29 cellular contexts compared by ENCODE assay signal in the genomic region with DNA sequence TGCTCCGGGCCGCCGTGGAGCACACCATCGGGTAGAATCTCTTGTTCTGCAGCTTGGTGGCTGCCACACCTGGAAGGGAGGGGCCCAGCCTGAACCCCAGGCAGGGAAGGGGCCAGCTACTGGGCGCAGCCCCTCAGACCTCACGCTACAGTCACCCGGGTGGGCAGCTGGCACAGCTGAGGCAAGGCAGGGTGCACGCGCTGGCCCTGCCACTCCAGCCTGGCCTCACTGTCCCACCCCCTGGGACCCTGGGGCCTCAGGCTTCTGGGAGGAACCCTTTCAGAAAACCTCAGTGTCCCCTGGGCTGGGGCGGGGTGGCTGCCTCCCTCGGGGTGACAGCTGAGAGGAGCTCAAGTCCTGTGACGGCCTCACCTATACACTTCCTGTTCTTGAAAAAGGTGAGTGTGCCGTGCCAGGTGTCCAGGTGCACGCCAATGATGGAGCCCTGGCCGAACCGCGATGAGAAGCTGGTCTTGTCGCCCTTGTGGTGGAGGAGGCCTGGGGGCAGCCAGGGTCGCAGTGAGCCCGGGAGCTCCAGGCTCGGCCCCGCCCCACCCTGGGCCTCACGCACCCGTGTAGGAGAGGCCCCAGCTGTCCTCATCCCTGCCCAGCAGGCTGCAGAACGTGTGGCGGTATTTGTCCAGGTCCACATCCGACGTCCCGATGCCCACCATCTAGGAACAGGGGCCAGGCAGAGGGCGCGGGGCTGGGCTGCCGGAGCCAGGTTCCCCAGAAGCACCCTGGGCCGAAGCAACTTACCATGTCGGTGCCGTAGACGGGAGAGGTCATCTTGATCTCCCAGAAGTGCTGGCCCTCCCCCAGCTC. TPM values are rescaled to one million over a fixed set of nuclear protein-coding genes. Genes with fewer than 3 reads are reported as not detected.
DNase-seq lines count a peak whose midpoint lies in the region; ATAC-seq, FAIRE-seq and TF ChIP-seq lines count a peak whose summit lies in the region.
"Had no signal": no experiment of that assay in that cellular context is flagged by ENCODE, and none has a peak within 500 bp of the region (broad histone marks: within the 10 kb centered on the region; RNA-seq: fewer than 3 reads in every experiment).

No MANE protein-coding gene starts in this region.

- FAIRE-seq in K562 (lab: Jason Lieb, UNC): no peak
- FAIRE-seq: G401.6, small intestine had no signal

- CTCF ChIA-PET in K562 (lab: Yijun Ruan, JAX; ENCODE audit: low intra/inter-chr PET ratio): no interaction called here

- H3K9me3 ChIP-seq in BLaER1: no peaks in the 10 kb centered on the region
- no peaks in the 10 kb centered on the region for H3K9me3 ChIP-seq in K562 (replicated peaks; ENCODE audit: control insufficient read depth, insufficient read depth, low read depth, low read length)
- H3K9me3 ChIP-seq: gastrocnemius medialis, lower lobe of right lung, mucosa of descending colon, testis had no signal

- H3K36me3 Mint-ChIP-seq in neural crest cell (ENCODE audit: low read depth): peaks cover 2% of the 10 kb centered on the region
- H3K36me3 Mint-ChIP-seq: activated naive CD8-positive, alpha-beta T cell; WTC11 had no signal

- ATAC-seq in K562: no peak
- ATAC-seq in HG03457 (IDR thresholded peaks at IDR 0.05; ENCODE audit: unreplicated experiment): no peak
- ATAC-seq: activated T-helper 17 cell treated with anti-CD3 and anti-CD28 coated beads, Interleukin-2, amount 50 U/mL, for 72 hours; gastrocnemius medialis; lower lobe of right lung; mucosa of descending colon; WTC11 had no signal

- BruUV-seq in K562 (replicated peaks; lab: Mats Ljungman, UMichigan): no TSS peak

- H3K4me1 ChIP-seq in BLaER1 (peaks cover 49% of the 10 kb centered on the region), K562 (replicated peaks in 1 of 2; ENCODE audit: control insufficient read depth in 2 of 2, insufficient read depth in 2 of 2, low read length in 2 of 2) (peaks cover 9 to 91% of the 10 kb centered on the region in 2 experiments; a peak in 4 of 5 replicates)

- in situ Hi-C loops in K562 (cut with MboI) (no loop called here), GM13977 (cut with MboI; ENCODE audit: low pct_unique_long_range_greater_than_20kb, low sequenced_read_pairs, unreplicated experiment) (no loop called here)

- no peak overlapping the region for H3K27ac Mint-ChIP-seq in neural crest cell (ENCODE audit: unreplicated experiment)
- H3K27ac Mint-ChIP-seq: activated naive CD8-positive, alpha-beta T cell; activated T-helper 17 cell treated with anti-CD3 and anti-CD28 coated beads, Interleukin-2, amount 50 U/mL, for 72 hours; endodermal cell; WTC11 had no signal

- intact Hi-C loops in K562 (cut with micrococcal nuclease): no loop called here

- H3K4me2 ChIP-seq in BLaER1 (no peak overlapping the region), K562 (ENCODE audit: insufficient read depth, low read length) (no peak overlapping the region)

- no peak for TF ChIP-seq RAD21 in K562 (CRISPR knock-in tag; conservative IDR thresholded peaks at IDR 0.05 in 1 of 2, IDR thresholded peaks at IDR 0.05 in 1 of 2)

- DNase-seq in K562 (ENCODE audit: extremely low read depth in 1 of 4, low spot score in 3 of 4): no peak
- no peak for DNase-seq in neural crest cell (ENCODE audit: low read depth, low spot score)
- DNase-seq in NK-92 (lab: John Stamatoyannopoulos, UW; ENCODE audit: unreplicated experiment): no peak
- no peak for DNase-seq in GM13977 (ENCODE audit: low spot score)
- DNase-seq: activated CD4-positive, alpha-beta T cell treated with anti-CD3 and anti-CD28 coated beads, Interleukin-2, amount 50 U/mL, for 4 hours; CD8-positive, alpha-beta memory T cell; DMS153; endodermal cell; gastrocnemius medialis; GM23248; islet precursor cell; lower lobe of right lung; NCI-H1048; NCI-H1694 treated with DMSO at 0.1 percent for 48 hours; NCI-H526 treated with DMSO at 0.1 percent for 48 hours; RPMI8226; small intestine; stimulated activated naive CD4-positive, alpha-beta T cell treated with Interleukin-2 at 50 U/mL for 16 hours; testis had no signal

- 75% methylated on average over 21 of the region's 36 CpGs for WGBS in K562 (ENCODE audit: insufficient coverage, low coverage, missing lambda C conversion rate)

- H3K9me3 Mint-ChIP-seq in neural crest cell: no peaks in the 10 kb centered on the region
- H3K9me3 Mint-ChIP-seq: activated T-helper 17 cell treated with anti-CD3 and anti-CD28 coated beads, Interleukin-2, amount 50 U/mL, for 72 hours; CD8-positive, alpha-beta memory T cell; endodermal cell; WTC11 had no signal

- 0 out of 2 replicates have a peak overlapping the region, but pooled peaks have one; percentile 15 for H3K9ac ChIP-seq in BLaER1
- H3K9ac ChIP-seq in K562 (ENCODE audit: insufficient read depth in 1 of 2, low read depth in 2 of 2, low read length in 2 of 2): peak overlapping the region in 1 of 2 experiments; percentile 81; a peak in 2 of 4 replicates
- H3K9ac ChIP-seq: GM23248 had no signal

- H3K27me3 ChIP-seq in BLaER1 (no peaks in the 10 kb centered on the region), K562 (ENCODE audit: control insufficient read depth in 2 of 2, insufficient read depth in 2 of 2, low read length in 2 of 2) (no peaks in the 10 kb centered on the region)
- H3K27me3 ChIP-seq: cardiac muscle cell, gastrocnemius medialis, testis had no signal

- H4K20me1 ChIP-seq in BLaER1 (peaks cover 88% of the 10 kb centered on the region), K562 (replicated peaks; ENCODE audit: control insufficient read depth, insufficient read depth, low read length) (peaks cover 3% of the 10 kb centered on the region; the same call in 1 of the 2 replicates)

- peaks cover 33% of the 10 kb centered on the region for H3K79me2 ChIP-seq in K562 (ENCODE audit: control insufficient read depth, insufficient read depth, low read length)

- peak; percentile 57 for TF ChIP-seq POLR2A in K562 (conservative IDR thresholded peaks at IDR 0.05)

- no peak for TF ChIP-seq CTCF in 22Rv1 (IDR thresholded peaks at IDR 0.05)
- TF ChIP-seq CTCF in K562 (IDR thresholded peaks at IDR 0.05 in 2 of 3, conservative IDR thresholded peaks at IDR 0.05 in 1 of 3; ENCODE audit: insufficient read depth in 2 of 3, low read depth in 1 of 3, low read length in 3 of 3): no peak
- TF ChIP-seq CTCF in neural crest cell (conservative IDR thresholded peaks at IDR 0.05): no peak
- TF ChIP-seq CTCF in GM13977 (IDR thresholded peaks at IDR 0.05; ENCODE audit: extremely low read depth, insufficient read depth, missing control alignments): no peak

- H3K36me3 ChIP-seq in BLaER1: peaks cover 66% of the 10 kb centered on the region
- H3K36me3 ChIP-seq in K562 (ENCODE audit: control insufficient read depth, insufficient read depth, low read length): peaks cover 52% of the 10 kb centered on the region; the same call in 2 of the 3 replicates
- H3K36me3 ChIP-seq: cardiac muscle cell had no signal

- TF ChIP-seq EP300 in K562 (IDR thresholded peaks at IDR 0.05; ENCODE audit: low read length): no peak

- peak overlapping the region; percentile 67 for H3K4me3 Mint-ChIP-seq in neural crest cell
- H3K4me3 Mint-ChIP-seq: activated naive CD8-positive, alpha-beta T cell; activated T-helper 17 cell treated with anti-CD3 and anti-CD28 coated beads, Interleukin-2, amount 50 U/mL, for 72 hours; endodermal cell; WTC11 had no signal

- H3K27ac ChIP-seq in 22Rv1: peak overlapping the region; percentile 93
- no peak overlapping the region for H3K27ac ChIP-seq in BLaER1
- no peak overlapping the region for H3K27ac ChIP-seq in K562 (ENCODE audit: extremely low read depth, low read depth, low read length)
- H3K27ac ChIP-seq: cardiac muscle cell, GM23248, HL-60, lower lobe of right lung, testis had no signal

- no peak overlapping the region for H2AFZ ChIP-seq in K562 (ENCODE audit: low read depth, low read length)
- H2AFZ ChIP-seq: GM23248 had no signal

- peaks cover 2% of the 10 kb centered on the region for H3K27me3 Mint-ChIP-seq in neural crest cell (ENCODE audit: low read depth)
- H3K27me3 Mint-ChIP-seq: activated naive CD8-positive, alpha-beta T cell; activated T-helper 17 cell treated with anti-CD3 and anti-CD28 coated beads, Interleukin-2, amount 50 U/mL, for 72 hours had no signal

- POLR2A ChIA-PET in K562 (lab: Yijun Ruan, JAX): interaction anchor here (0.5 to 1.4 kb wide), 8 partner anchors 15 to 1344 kb away, joined by 3 to 8 read pairs (median 3); partner anchors contain the start of genes ECI1, MSRB1 and RPS2

- peaks cover 2% of the 10 kb centered on the region for H3K9me1 ChIP-seq in K562 (ENCODE audit: control insufficient read depth, insufficient read depth, low read length)

- peaks cover 11% of the 10 kb centered on the region for H3K4me1 Mint-ChIP-seq in neural crest cell
- H3K4me1 Mint-ChIP-seq: activated T-helper 17 cell treated with anti-CD3 and anti-CD28 coated beads, Interleukin-2, amount 50 U/mL, for 72 hours had no signal

- no peak overlapping the region for H3K4me3 ChIP-seq in BLaER1
- no peak overlapping the region for H3K4me3 ChIP-seq in K562
- H3K4me3 ChIP-seq: cardiac muscle cell, gastrocnemius medialis, GM23248, lower lobe of right lung, mucosa of descending colon, testis had no signal

RNA-seq across cellular contexts. Expression of gene MRPS34, which starts 4.7 kb away (rescaled TPM):
- total RNA-seq in K562 (2011; cell fraction: chromatin; rRNA removed; ENCODE audit: low replicate concordance): 21.2 and 69.4 TPM in 2 replicates
- total RNA-seq in K562 (2011; cell fraction: nucleolus; rRNA removed): 82.5 and 101 TPM in 2 replicates
- total RNA-seq in K562 (2011; cell fraction: nucleoplasm; rRNA removed): 42.6 and 57.2 TPM in 2 replicates
- total RNA-seq in K562 (2014; rRNA removed) (334 and 370 TPM in 2 replicates), K562 (2014; rRNA removed; fragmentation: Illumina TruSeq; extraction: Trizol) (70.9 and 92.7 TPM in 2 replicates), K562 (2015; rRNA removed; fragmentation: Illumina TruSeq; extraction: Trizol) (188 and 213 TPM in 2 replicates), K562 (2021) (230 and 244 TPM in 2 replicates), neural crest cell (135 and 141 TPM in 2 replicates)
- polyA plus RNA-seq in K562 (2011; rRNA removed) (92.8 and 97.8 TPM in 2 replicates), K562 (2014; fragmentation: Illumina TruSeq; extraction: Trizol) (70.4 and 139 TPM in 2 replicates), K562 (2014; fragmentation: Nextera tagmentation; extraction: Ambion mirVana) (10 to 100 TPM in 1 of 2 experiments, 1 to 10 TPM in 1; 5.2 to 10.9 TPM), K562 (2014; rRNA removed) (252 and 261 TPM in 2 replicates)
- 104 and 232 TPM in 2 replicates for polyA plus RNA-seq in K562 (2011; cell fraction: cytosol; rRNA removed)
- polyA plus RNA-seq in K562 (2011; cell fraction: nucleus; rRNA removed): 111 and 142 TPM in 2 replicates
- 116 and 130 TPM in 2 replicates for polyA plus RNA-seq in K562 (2012)
- 34.1 and 34.5 TPM in 2 replicates for polyA minus RNA-seq in K562 (2011; rRNA and poly(A)+ RNA removed)
- polyA minus RNA-seq in K562 (2011; cell fraction: cytosol; rRNA and poly(A)+ RNA removed): 54.0 and 82.0 TPM in 2 replicates
- polyA minus RNA-seq in K562 (2011; cell fraction: nucleus; rRNA and poly(A)+ RNA removed): 29.9 and 37.0 TPM in 2 replicates

RNA-seq across cellular contexts. Expression of gene SPSB3, which starts 4.8 kb away (rescaled TPM):
- 26.2 and 74.9 TPM in 2 replicates for total RNA-seq in K562 (2011; cell fraction: chromatin; rRNA removed; ENCODE audit: low replicate concordance)
- 64.9 and 70.4 TPM in 2 replicates for total RNA-seq in K562 (2011; cell fraction: nucleolus; rRNA removed)
- 32.1 and 39.0 TPM in 2 replicates for total RNA-seq in K562 (2011; cell fraction: nucleoplasm; rRNA removed)
- total RNA-seq in K562 (2014; rRNA removed) (22.9 and 25.2 TPM in 2 replicates), K562 (2014; rRNA removed; fragmentation: Illumina TruSeq; extraction: Trizol) (2.1 and 2.2 TPM in 2 replicates), K562 (2015; rRNA removed; fragmentation: Illumina TruSeq; extraction: Trizol) (7.1 and 9.5 TPM in 2 replicates), K562 (2021) (20.9 and 22.1 TPM in 2 replicates), neural crest cell (23.1 and 23.8 TPM in 2 replicates)
- polyA plus RNA-seq in K562 (2011; rRNA removed) (11.9 and 20.4 TPM in 2 replicates), K562 (2014; fragmentation: Illumina TruSeq; extraction: Trizol) (3.9 and 10.0 TPM in 2 replicates), K562 (2014; fragmentation: Nextera tagmentation; extraction: Ambion mirVana) (1 to 10 TPM in 1 of 2 experiments, under 1 TPM in 1; 0.39 to 1.3 TPM), K562 (2014; rRNA removed) (29.4 and 37.4 TPM in 2 replicates)
- 22.4 and 38.9 TPM in 2 replicates for polyA plus RNA-seq in K562 (2011; cell fraction: cytosol; rRNA removed)
- 113 and 172 TPM in 2 replicates for polyA plus RNA-seq in K562 (2011; cell fraction: nucleus; rRNA removed)
- 15.5 and 42.6 TPM in 2 replicates for polyA plus RNA-seq in K562 (2012)
- polyA minus RNA-seq in K562 (2011; rRNA and poly(A)+ RNA removed): 3.1 and 4.7 TPM in 2 replicates
- 5.5 and 9.3 TPM in 2 replicates for polyA minus RNA-seq in K562 (2011; cell fraction: cytosol; rRNA and poly(A)+ RNA removed)
- polyA minus RNA-seq in K562 (2011; cell fraction: nucleus; rRNA and poly(A)+ RNA removed): 16.6 and 19.7 TPM in 2 replicates

RNA-seq across cellular contexts. Expression of gene EME2, which starts 5.0 kb away (rescaled TPM):
- 24.0 and 77.3 TPM in 2 replicates for total RNA-seq in K562 (2011; cell fraction: chromatin; rRNA removed; ENCODE audit: low replicate concordance)
- 56.5 and 58.8 TPM in 2 replicates for total RNA-seq in K562 (2011; cell fraction: nucleolus; rRNA removed)
- 26.8 and 26.9 TPM in 2 replicates for total RNA-seq in K562 (2011; cell fraction: nucleoplasm; rRNA removed)
- total RNA-seq in K562 (2014; rRNA removed) (10.6 and 14.7 TPM in 2 replicates), K562 (2014; rRNA removed; fragmentation: Illumina TruSeq; extraction: Trizol) (1.1 and 1.6 TPM in 2 replicates), K562 (2015; rRNA removed; fragmentation: Illumina TruSeq; extraction: Trizol) (5.4 and 6.9 TPM in 2 replicates), K562 (2021) (19.9 and 20.5 TPM in 2 replicates), neural crest cell (36.5 and 37.0 TPM in 2 replicates)
- polyA plus RNA-seq in K562 (2011; rRNA removed) (3.3 and 6.2 TPM in 2 replicates), K562 (2014; fragmentation: Illumina TruSeq; extraction: Trizol) (3.5 and 5.3 TPM in 2 replicates), K562 (2014; fragmentation: Nextera tagmentation; extraction: Ambion mirVana) (under 1 TPM; 0.35 to 0.42 TPM), K562 (2014; rRNA removed) (17.3 and 19.8 TPM in 2 replicates)
- 3.2 and 8.1 TPM in 2 replicates for polyA plus RNA-seq in K562 (2011; cell fraction: cytosol; rRNA removed)
- polyA plus RNA-seq in K562 (2011; cell fraction: nucleus; rRNA removed): 46.3 and 81.6 TPM in 2 replicates
- polyA plus RNA-seq in K562 (2012): 7.6 and 8.4 TPM in 2 replicates
- 1.7 and 2.1 TPM in 2 replicates for polyA minus RNA-seq in K562 (2011; rRNA and poly(A)+ RNA removed)
- polyA minus RNA-seq in K562 (2011; cell fraction: cytosol; rRNA and poly(A)+ RNA removed): 4.7 and 5.0 TPM in 2 replicates
- 20.8 and 22.9 TPM in 2 replicates for polyA minus RNA-seq in K562 (2011; cell fraction: nucleus; rRNA and poly(A)+ RNA removed)

RNA-seq across cellular contexts. Expression of gene NUBP2, which starts 5.2 kb away (rescaled TPM):
- total RNA-seq in K562 (2011; cell fraction: chromatin; rRNA removed; ENCODE audit: low replicate concordance): 40.1 and 114 TPM in 2 replicates
- total RNA-seq in K562 (2011; cell fraction: nucleolus; rRNA removed): 99.9 and 115 TPM in 2 replicates
- total RNA-seq in K562 (2011; cell fraction: nucleoplasm; rRNA removed): 47.3 and 54.8 TPM in 2 replicates
- total RNA-seq in K562 (2014; rRNA removed) (115 and 140 TPM in 2 replicates), K562 (2014; rRNA removed; fragmentation: Illumina TruSeq; extraction: Trizol) (3.3 and 4.4 TPM in 2 replicates), K562 (2015; rRNA removed; fragmentation: Illumina TruSeq; extraction: Trizol) (36.1 and 41.8 TPM in 2 replicates), K562 (2021) (84.8 and 95.8 TPM in 2 replicates), neural crest cell (71.0 and 73.8 TPM in 2 replicates)
- polyA plus RNA-seq in K562 (2011; rRNA removed) (24.0 and 30.8 TPM in 2 replicates), K562 (2014; fragmentation: Illumina TruSeq; extraction: Trizol) (11.4 and 42.6 TPM in 2 replicates), K562 (2014; fragmentation: Nextera tagmentation; extraction: Ambion mirVana) (1 to 10 TPM; 1.8 to 7.7 TPM), K562 (2014; rRNA removed) (97.1 and 104 TPM in 2 replicates)
- polyA plus RNA-seq in K562 (2011; cell fraction: cytosol; rRNA removed): 57.0 and 157 TPM in 2 replicates
- 110 and 151 TPM in 2 replicates for polyA plus RNA-seq in K562 (2011; cell fraction: nucleus; rRNA removed)
- 64.4 and 77.9 TPM in 2 replicates for polyA plus RNA-seq in K562 (2012)
- 6.1 and 8.5 TPM in 2 replicates for polyA minus RNA-seq in K562 (2011; rRNA and poly(A)+ RNA removed)
- polyA minus RNA-seq in K562 (2011; cell fraction: cytosol; rRNA and poly(A)+ RNA removed): 31.0 and 38.0 TPM in 2 replicates
- polyA minus RNA-seq in K562 (2011; cell fraction: nucleus; rRNA and poly(A)+ RNA removed): 27.2 and 34.2 TPM in 2 replicates

RNA-seq across cellular contexts. Expression of gene NME3, which starts 6.2 kb away (rescaled TPM):
- total RNA-seq in K562 (2011; cell fraction: chromatin; rRNA removed; ENCODE audit: low replicate concordance): 4.5 and 43.9 TPM in 2 replicates
- total RNA-seq in K562 (2011; cell fraction: nucleolus; rRNA removed): 90.4 and 94.7 TPM in 2 replicates
- total RNA-seq in K562 (2011; cell fraction: nucleoplasm; rRNA removed): 25.3 and 29.3 TPM in 2 replicates
- total RNA-seq in K562 (2014; rRNA removed): 65.5 and 75.6 TPM in 2 replicates
- total RNA-seq in K562 (2014; rRNA removed; fragmentation: Illumina TruSeq; extraction: Trizol): 0.32 and 1.1 TPM in 2 replicates
- 11.5 and 15.2 TPM in 2 replicates for total RNA-seq in K562 (2015; rRNA removed; fragmentation: Illumina TruSeq; extraction: Trizol)
- total RNA-seq in K562 (2021): 57.9 and 66.6 TPM in 2 replicates
- polyA plus RNA-seq in K562 (2011; rRNA removed): 13.9 and 20.3 TPM in 2 replicates
- 30.9 and 115 TPM in 2 replicates for polyA plus RNA-seq in K562 (2011; cell fraction: cytosol; rRNA removed)
- 128 and 208 TPM in 2 replicates for polyA plus RNA-seq in K562 (2011; cell fraction: nucleus; rRNA removed)
- 44.6 and 58.7 TPM in 2 replicates for polyA plus RNA-seq in K562 (2012)
- 1.1 and 11.5 TPM in 2 replicates for polyA plus RNA-seq in K562 (2014; fragmentation: Illumina TruSeq; extraction: Trizol)
- 1 to 10 TPM in 1 of 2 experiments, under 1 TPM in 1; 0.68 to 4.2 TPM for polyA plus RNA-seq in K562 (2014; fragmentation: Nextera tagmentation; extraction: Ambion mirVana)
- 70.3 and 76.3 TPM in 2 replicates for polyA plus RNA-seq in K562 (2014; rRNA removed)
- polyA minus RNA-seq in K562 (2011; rRNA and poly(A)+ RNA removed): 0.96 and 1.3 TPM in 2 replicates
- 9.6 and 11.4 TPM in 2 replicates for polyA minus RNA-seq in K562 (2011; cell fraction: cytosol; rRNA and poly(A)+ RNA removed)
- polyA minus RNA-seq in K562 (2011; cell fraction: nucleus; rRNA and poly(A)+ RNA removed): 26.0 and 31.0 TPM in 2 replicates
- 35.0 and 38.0 TPM in 2 replicates for total RNA-seq in neural crest cell
